In the genomic region with DNA sequence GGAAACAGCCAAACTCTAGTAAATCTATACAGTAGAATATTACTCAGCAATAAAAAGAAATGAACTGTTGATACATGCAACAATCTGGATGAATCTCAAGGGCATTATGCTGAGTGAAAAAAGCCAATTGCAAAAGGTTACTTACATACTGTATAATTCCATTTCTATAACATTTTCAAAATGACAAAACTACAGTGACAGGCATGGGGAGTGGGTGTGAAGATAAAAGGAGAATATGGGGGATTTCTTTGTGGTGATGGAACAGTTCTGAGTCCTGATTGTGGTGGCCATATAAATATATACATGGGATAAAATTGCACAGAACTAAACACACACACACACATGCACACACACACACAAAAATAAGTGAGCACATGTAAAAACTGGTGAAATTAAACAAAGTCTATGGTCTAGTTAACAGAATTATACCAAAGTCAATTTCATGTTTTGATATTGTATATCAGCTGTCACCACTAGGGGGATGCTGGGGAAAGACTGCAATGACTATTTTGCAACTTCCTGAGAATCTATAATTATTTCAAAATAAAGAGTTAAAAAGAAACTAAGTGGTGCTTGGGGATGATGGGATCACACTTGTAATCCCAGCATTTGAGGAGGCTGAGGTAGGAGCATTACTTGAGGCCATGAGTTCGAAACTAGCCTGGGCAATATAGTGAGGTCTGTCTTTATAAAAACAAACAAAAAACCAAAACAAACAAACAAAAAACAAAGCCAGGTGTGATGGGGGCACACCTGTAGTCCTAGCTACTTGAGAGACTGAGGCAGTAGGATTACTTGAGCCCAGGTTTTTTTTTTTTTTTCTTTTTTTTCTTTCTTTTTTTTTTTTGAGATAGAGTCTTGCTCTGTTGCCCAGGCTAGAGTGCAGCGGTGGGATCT, we compare ENCODE assay signal across 8 cellular contexts.
DNase-seq lines count a peak whose midpoint lies in the region; ATAC-seq and TF ChIP-seq lines count a peak whose summit lies in the region.

No MANE protein-coding gene starts in this region.

- ATAC-seq in HG02970 (IDR thresholded peaks at IDR 0.05; ENCODE audit: low FRiP score, unreplicated experiment) = no peak

- no peak for TF ChIP-seq EP300 in sigmoid colon (IDR thresholded peaks at IDR 0.05)

- H3K27ac ChIP-seq in brain microvascular endothelial cell (no peak overlapping the region), sigmoid colon (no peak overlapping the region)

- H3K36me3 ChIP-seq in brain microvascular endothelial cell (replicated peaks) = no peaks in the 10 kb centered on the region
- H3K36me3 ChIP-seq in sigmoid colon = no peaks in the 10 kb centered on the region

- in situ Hi-C loops in brain microvascular endothelial cell (cut with HindIII; ENCODE audit: low pct_ligation_motif_present, low sequenced_read_pairs) = no loop called here

- peaks cover 23% of the 10 kb centered on the region for H3K9me3 Mint-ChIP-seq in nephron progenitor cell

- no peak for TF ChIP-seq POLR2A in sigmoid colon (IDR thresholded peaks at IDR 0.05)

- H3K36me3 Mint-ChIP-seq in nephron progenitor cell (ENCODE audit: low read depth) = peaks cover 4% of the 10 kb centered on the region

- DNase-seq in NCI-H2196 (lab: John Stamatoyannopoulos, UW; ENCODE audit: unreplicated experiment) (peak; percentile 20), NCI-H2196 treated with DMSO at 0.1 percent for 48 hours (lab: John Stamatoyannopoulos, UW; ENCODE audit: unreplicated experiment) (no peak), brain microvascular endothelial cell (peak; percentile 21), nephron progenitor cell (no peak), sigmoid colon (no peak)
- peak; percentile 15 for DNase-seq in Jurkat, Clone E6-1 (ENCODE audit: low read depth, low spot score)
- DNase-seq in activated T-cell treated with anti-CD3 and anti-CD28 coated beads, Interleukin-2, amount 50 U/mL, for 48 hours = no peak

- no peaks in the 10 kb centered on the region for H3K4me1 Mint-ChIP-seq in nephron progenitor cell

- no peaks in the 10 kb centered on the region for H3K27me3 ChIP-seq in brain microvascular endothelial cell (replicated peaks)
- H3K27me3 ChIP-seq in sigmoid colon = no peaks in the 10 kb centered on the region

- no peaks in the 10 kb centered on the region for H3K4me1 ChIP-seq in sigmoid colon

- WGBS in sigmoid colon, 2 donors = 83 to 94% methylated on average over 2 of the region's 2 CpGs

- H3K9me3 ChIP-seq in sigmoid colon = no peaks in the 10 kb centered on the region

- no peak overlapping the region for H3K4me3 ChIP-seq in Jurkat, Clone E6-1 (ENCODE audit: low read length)
- H3K4me3 ChIP-seq in brain microvascular endothelial cell (ENCODE audit: low read depth, low read length) = no peak overlapping the region
- no peak overlapping the region for H3K4me3 ChIP-seq in sigmoid colon

- no peak overlapping the region for H3K27ac Mint-ChIP-seq in nephron progenitor cell

- intact Hi-C loops in sigmoid colon (cut with DNase I) = no loop called here

- H3K4me3 Mint-ChIP-seq in nephron progenitor cell = no peak overlapping the region

- TF ChIP-seq CTCF in brain microvascular endothelial cell (IDR thresholded peaks at IDR 0.05; ENCODE audit: low read depth, low read length, missing control alignments) (peak; percentile 77), nephron progenitor cell (IDR thresholded peaks at IDR 0.05) (peak; percentile 54), sigmoid colon (IDR thresholded peaks at IDR 0.05) (peak in 2 of 4 experiments; percentile 9 to 33)

- no peaks in the 10 kb centered on the region for H3K27me3 Mint-ChIP-seq in nephron progenitor cell (ENCODE audit: low read depth, poor library complexity)

Comparison
In these comparisons a context has a peak if more than half of its experiments do, and no peak if none do; other contexts are left out.
1. DNase-seq: peak in NCI-H2196 (single experiment), Jurkat, Clone E6-1 (single experiment) and brain microvascular endothelial cell (single experiment); none in NCI-H2196 treated with DMSO at 0.1 percent for 48 hours (single experiment), nephron progenitor cell (single experiment), activated T-cell treated with anti-CD3 and anti-CD28 coated beads, Interleukin-2, amount 50 U/mL, for 48 hours (0 of 2) and sigmoid colon (single experiment).